ENCODE assay signal across 12 cellular contexts in the genomic region with DNA sequence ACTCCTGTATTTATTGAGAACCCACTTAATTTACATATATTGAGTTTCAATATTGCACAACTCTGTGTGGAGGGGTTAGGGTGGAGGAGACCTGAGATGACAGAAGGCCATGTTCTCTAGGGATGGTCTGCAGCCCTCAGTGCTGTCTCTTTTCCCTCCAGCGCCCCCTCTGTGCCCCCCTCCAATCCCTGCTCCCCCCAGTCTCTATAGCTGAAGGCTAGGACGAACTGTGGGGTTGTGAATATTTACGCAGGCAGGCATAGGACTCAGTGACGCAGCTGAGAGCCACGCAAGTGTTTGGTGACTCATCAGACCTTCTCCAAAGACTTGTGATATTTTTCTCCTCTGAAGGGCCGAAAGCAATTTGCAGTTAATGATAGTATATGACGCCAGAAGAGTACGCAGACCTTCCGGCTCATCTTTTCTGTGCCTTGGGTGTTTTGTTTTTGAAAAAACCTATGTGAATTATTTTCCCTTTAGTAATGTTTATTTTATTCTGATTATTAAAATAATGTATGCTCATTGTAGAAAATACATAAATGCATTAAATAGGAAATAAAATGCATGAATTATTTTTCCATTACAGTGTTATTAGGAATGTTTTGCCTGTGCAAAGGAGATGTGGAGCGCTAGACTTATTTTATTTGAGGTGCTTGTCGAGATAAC. TPM values are rescaled to one million over a fixed set of nuclear protein-coding genes. Genes with fewer than 3 reads are reported as not detected.
DNase-seq lines count a peak whose midpoint lies in the region; ATAC-seq, FAIRE-seq and TF ChIP-seq lines count a peak whose summit lies in the region.
"Had no signal": no experiment of that assay in that cellular context is flagged by ENCODE, and none has a peak within 500 bp of the region (broad histone marks: within the 10 kb centered on the region; RNA-seq: fewer than 3 reads in every experiment).

No MANE protein-coding gene starts in this region.

- intact Hi-C loops in GM12878 (cut with micrococcal nuclease; ENCODE audit: unreplicated experiment): no loop called here
- intact Hi-C loops in naive thymus-derived CD4-positive, alpha-beta T cell (cut with micrococcal nuclease): no loop called here

- H3K9me3 Mint-ChIP-seq in naive thymus-derived CD4-positive, alpha-beta T cell: no peaks in the 10 kb centered on the region
- H3K9me3 Mint-ChIP-seq: naive B cell had no signal

- RAD21 ChIA-PET in GM12878 (lab: Charles Lee; ENCODE audit: unreplicated experiment): no interaction called here

- H3K27ac ChIP-seq in GM12878 (ENCODE audit: control insufficient read depth, insufficient read depth): no peak overlapping the region
- no peak overlapping the region for H3K27ac ChIP-seq in naive thymus-derived CD4-positive, alpha-beta T cell (ENCODE audit: low read depth, low read length)
- H3K27ac ChIP-seq: ascending aorta, KMS-11 had no signal

- no peaks in the 10 kb centered on the region for H4K20me1 ChIP-seq in GM12878 (ENCODE audit: control insufficient read depth, insufficient read depth)

- H3K4me3 Mint-ChIP-seq in naive thymus-derived CD4-positive, alpha-beta T cell: no peak overlapping the region
- H3K4me3 Mint-ChIP-seq: naive B cell had no signal

- BruUV-seq in GM12878 (replicated peaks; lab: Mats Ljungman, UMichigan): no TSS peak

- no peaks in the 10 kb centered on the region; a peak in 1 of 4 replicates for H3K36me3 ChIP-seq in GM12878 (ENCODE audit: control insufficient read depth in 2 of 2, insufficient read depth in 2 of 2, low read length in 1 of 2)
- H3K36me3 ChIP-seq in naive thymus-derived CD4-positive, alpha-beta T cell (ENCODE audit: control insufficient read depth in 2 of 3, insufficient read depth in 3 of 3, low read length in 3 of 3): no peaks in the 10 kb centered on the region
- H3K36me3 ChIP-seq: ascending aorta had no signal

- TF ChIP-seq POLR2A in GM12878 (IDR thresholded peaks at IDR 0.05; ENCODE audit: low read depth, low read length): no peak

- H3K9me3 ChIP-seq in GM12878 (replicated peaks; ENCODE audit: control insufficient read depth, insufficient read depth, low read length): no peaks in the 10 kb centered on the region
- no peaks in the 10 kb centered on the region for H3K9me3 ChIP-seq in naive thymus-derived CD4-positive, alpha-beta T cell (ENCODE audit: control insufficient read depth in 2 of 3, low read length in 3 of 3)
- H3K9me3 ChIP-seq: ascending aorta had no signal

- peaks cover 0 to 4% (median 0%) of the 10 kb centered on the region in 5 donors for H3K36me3 Mint-ChIP-seq in naive thymus-derived CD4-positive, alpha-beta T cell
- H3K36me3 Mint-ChIP-seq: naive B cell had no signal

- H3K4me2 ChIP-seq in GM12878 (ENCODE audit: control insufficient read depth, insufficient read depth): no peak overlapping the region
- H3K4me2 ChIP-seq: KMS-11 had no signal

- no peak overlapping the region for H2AFZ ChIP-seq in GM12878 (ENCODE audit: control insufficient read depth, low read depth, low read length)

- TF ChIP-seq RAD21 in GM12878 (IDR thresholded peaks at IDR 0.05; ENCODE audit: insufficient read depth, low read depth, low read length): no peak

- ATAC-seq in GM12878: no peak
- ATAC-seq in naive thymus-derived CD4-positive, alpha-beta T cell: peak; percentile 77
- ATAC-seq in GM21381 (IDR thresholded peaks at IDR 0.05; ENCODE audit: unreplicated experiment): no peak

- SMC1A ChIA-PET in GM12878 (lab: Charles Lee; ENCODE audit: uncharacterized antibody, unreplicated experiment): no interaction called here

- peak overlapping the region in 2 of 9 donors; percentile 32 to 36 for H3K27ac Mint-ChIP-seq in naive thymus-derived CD4-positive, alpha-beta T cell

- H3K4me3 ChIP-seq in GM12878: no peak overlapping the region
- H3K4me3 ChIP-seq in naive thymus-derived CD4-positive, alpha-beta T cell (ENCODE audit: low read length): no peak overlapping the region
- H3K4me3 ChIP-seq: ascending aorta had no signal

- POLR2A ChIA-PET in GM12878 (lab: Charles Lee): no interaction called here
- POLR2A ChIA-PET in naive thymus-derived CD4-positive, alpha-beta T cell (lab: Charles Lee): no interaction called here

- no peak overlapping the region for H3K9ac ChIP-seq in GM12878 (ENCODE audit: control insufficient read depth, insufficient read depth, low read length)
- H3K9ac ChIP-seq: KMS-11 had no signal

- peaks cover 28 to 40% (median 37%) of the 10 kb centered on the region in 7 donors for H3K4me1 Mint-ChIP-seq in naive thymus-derived CD4-positive, alpha-beta T cell

- WGBS in GM12878 (ENCODE audit: insufficient coverage, insufficient replicate concordance, low lambda C conversion rate, missing lambda C conversion rate): 57% methylated on average over 11 of the region's 11 CpGs

- DNase-seq in DMS53 (lab: John Stamatoyannopoulos, UW): peak; percentile 87
- DNase-seq in MV-4-11 (lab: John Stamatoyannopoulos, UW): peak; percentile 84
- no peak for DNase-seq in GM12878 (ENCODE audit: low read depth, low spot score)
- DNase-seq in naive thymus-derived CD4-positive, alpha-beta T cell: no peak
- no peak for DNase-seq in NAMALWA (ENCODE audit: low spot score)
- no peak for DNase-seq in SKM-1 (lab: John Stamatoyannopoulos, UW; ENCODE audit: unreplicated experiment)
- no peak for DNase-seq in C1 segment of cervical spinal cord (lab: John Stamatoyannopoulos, UW)
- DNase-seq: naive B cell, OCI-M1 had no signal

- no peak for FAIRE-seq in GM12878 (lab: Jason Lieb, UNC)

- no peaks in the 10 kb centered on the region for H3K27me3 Mint-ChIP-seq in naive thymus-derived CD4-positive, alpha-beta T cell
- H3K27me3 Mint-ChIP-seq: naive B cell had no signal

- in situ Hi-C loops in GM12878 (cut with MboI): no loop called here

- H3K4me1 ChIP-seq in GM12878 (ENCODE audit: control insufficient read depth, insufficient read depth, low read length): no peaks in the 10 kb centered on the region; the same call in 1 of the 2 replicates
- H3K4me1 ChIP-seq in naive thymus-derived CD4-positive, alpha-beta T cell (ENCODE audit: control insufficient read depth in 2 of 2, insufficient read depth in 2 of 2, low read length in 2 of 2): peaks cover 17 to 20% of the 10 kb centered on the region in 2 donors
- H3K4me1 ChIP-seq: ascending aorta had no signal

- H3K27me3 ChIP-seq in GM12878 (replicated peaks in 1 of 2; ENCODE audit: control insufficient read depth in 2 of 2, insufficient read depth in 2 of 2, low read length in 1 of 2): no peaks in the 10 kb centered on the region
- H3K27me3 ChIP-seq in naive thymus-derived CD4-positive, alpha-beta T cell (ENCODE audit: control insufficient read depth in 2 of 2, insufficient read depth in 2 of 2, low read length in 2 of 2): no peaks in the 10 kb centered on the region
- H3K27me3 ChIP-seq: ascending aorta had no signal

- no peaks in the 10 kb centered on the region for H3K79me2 ChIP-seq in GM12878 (ENCODE audit: control insufficient read depth, insufficient read depth, low read length)

- no peak for TF ChIP-seq CTCF in GM12878 (IDR thresholded peaks at IDR 0.05 in 2 of 3, conservative IDR thresholded peaks at IDR 0.05 in 1 of 3; ENCODE audit: control insufficient read depth in 2 of 3, extremely low read depth in 1 of 3, insufficient read depth in 1 of 3, low read depth in 3 of 3, low read length in 3 of 3)

- CTCF ChIA-PET in GM12878 (lab: Yijun Ruan, JAX): no interaction called here
- CTCF ChIA-PET in naive thymus-derived CD4-positive, alpha-beta T cell (lab: Charles Lee): interaction anchor here (0.7 kb wide), 1 partner anchor 1133 kb away, joined by 3 read pairs; no protein-coding TSS in a partner anchor

- no peak for TF ChIP-seq EP300 in GM12878 (IDR thresholded peaks at IDR 0.05; ENCODE audit: borderline replicate concordance in 1 of 2, control insufficient read depth in 1 of 2, low read depth in 2 of 2, low read length in 2 of 2)

TF ChIP-seq in GM12878, 131 proteins besides CTCF, POLR2A, EP300 and RAD21:
- TF ChIP-seq CREB1 (IDR thresholded peaks at IDR 0.05; ENCODE audit: low read depth): 0 out of 2 replicates have a peak, but pooled peaks have one; percentile 17
- no peak for TF ChIP-seq NR2C1 (IDR thresholded peaks at IDR 0.05)

RNA-seq across cellular contexts. Expression of a gene that starts 32.2 kb away (rescaled TPM):
- total RNA-seq in GM12878 (2013; cell fraction: nucleolus; rRNA removed): 8.4 and 10.7 TPM in 2 replicates
- total RNA-seq in GM12878 (2014; rRNA removed) (7.6 and 8.2 TPM in 2 replicates), GM12878 (2014; rRNA removed; fragmentation: Illumina TruSeq; extraction: Trizol) (3.2 and 4.1 TPM in 2 replicates), GM12878 (2021) (5.0 and 5.7 TPM in 2 replicates)
- polyA plus RNA-seq in GM12878 (2011; ENCODE audit: low read depth): 1.2 TPM
- polyA plus RNA-seq in GM12878 (2011; rRNA removed) (2.6 and 5.0 TPM in 2 replicates), GM12878 (2014; fragmentation: Illumina TruSeq; extraction: Trizol) (3.6 and 6.4 TPM in 2 replicates), GM12878 (2014; fragmentation: Nextera tagmentation; extraction: Ambion mirVana) (under 1 TPM; 0.16 to 0.86 TPM), GM12878 (2014; rRNA removed) (4.9 and 6.1 TPM in 2 replicates), GM12878 (2016; fragmentation: Nextera tagmentation; extraction: Ambion mirVana) (1 to 10 TPM; 8.6 to 9.0 TPM)
- polyA plus RNA-seq in GM12878 (2011; cell fraction: cytosol; rRNA removed): 5.5 and 7.9 TPM in 2 replicates
- polyA plus RNA-seq in GM12878 (2011; cell fraction: nucleus; rRNA removed): 5.1 and 6.7 TPM in 2 replicates
- polyA plus RNA-seq in GM12878 (2012): 3.3 TPM in 2 replicates
- polyA minus RNA-seq in GM12878 (2011; rRNA and poly(A)+ RNA removed): 4.0 and 8.5 TPM in 2 replicates
- polyA minus RNA-seq in GM12878 (2011; cell fraction: cytosol; rRNA and poly(A)+ RNA removed): 2.5 and 3.1 TPM in 2 replicates
- polyA minus RNA-seq in GM12878 (2011; cell fraction: nucleus; rRNA and poly(A)+ RNA removed): 4.8 and 5.2 TPM in 2 replicates
- 10 to 100 TPM in 1 of 5 experiments, 1 to 10 TPM in 4; 5.4 to 11.6 (median 6.6) TPM for total RNA-seq in naive thymus-derived CD4-positive, alpha-beta T cell
- polyA plus RNA-seq in naive thymus-derived CD4-positive, alpha-beta T cell: 10 to 100 TPM; 12.2 to 18.1 TPM

Comparison
In these comparisons a context has a peak if more than half of its experiments do, and no peak if none do; other contexts are left out.
1. DNase-seq: peak in DMS53 (single experiment) and MV-4-11 (single experiment); none in GM12878 (single experiment), naive thymus-derived CD4-positive, alpha-beta T cell (0 of 9), NAMALWA (single experiment), SKM-1 (single experiment) and C1 segment of cervical spinal cord (0 of 14).